In the genomic region with DNA sequence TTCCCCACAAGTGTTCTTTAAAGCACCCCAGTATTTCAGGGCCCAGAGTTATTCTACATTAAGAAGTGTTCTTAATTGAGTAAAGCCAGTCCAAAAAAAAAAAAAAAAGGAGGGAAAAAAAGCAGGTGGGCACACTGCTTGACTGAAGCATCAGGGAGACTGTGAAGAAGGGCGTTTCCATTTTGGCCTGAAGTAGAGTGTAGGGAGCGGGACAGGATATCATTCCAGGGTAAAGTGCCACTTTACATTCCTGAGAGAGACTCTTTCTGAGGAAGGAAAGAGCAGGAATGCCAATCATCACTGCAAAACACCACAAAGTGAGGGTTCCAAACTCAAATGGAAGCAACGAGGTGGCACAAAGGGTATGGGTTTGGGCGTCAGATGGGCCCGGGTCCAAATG, we compare ENCODE assay signal across 2 cellular contexts.
TF ChIP-seq lines count a peak whose summit lies in the region.

No MANE protein-coding gene starts in this region.

TF ChIP-seq in IMR-90, 13 proteins besides CTCF, POLR2A, EP300 and RAD21:
- TF ChIP-seq FOS (IDR thresholded peaks at IDR 0.05; ENCODE audit: low read depth, low read length) (no peak), MXI1 (IDR thresholded peaks at IDR 0.05; ENCODE audit: borderline replicate concordance, low read depth, low read length) (no peak), CHD1 (IDR thresholded peaks at IDR 0.05; ENCODE audit: low read depth, low read length) (no peak), RCOR1 (IDR thresholded peaks at IDR 0.05; ENCODE audit: insufficient replicate concordance, low read length) (no peak), CEBPB (IDR thresholded peaks at IDR 0.05; ENCODE audit: low read depth, low read length) (no peak), SMC3 (IDR thresholded peaks at IDR 0.05; ENCODE audit: low read depth, low read length) (no peak), NFE2L2 (IDR thresholded peaks at IDR 0.05; ENCODE audit: low read depth, low read length) (no peak)
- TF ChIP-seq, protein P1, sequence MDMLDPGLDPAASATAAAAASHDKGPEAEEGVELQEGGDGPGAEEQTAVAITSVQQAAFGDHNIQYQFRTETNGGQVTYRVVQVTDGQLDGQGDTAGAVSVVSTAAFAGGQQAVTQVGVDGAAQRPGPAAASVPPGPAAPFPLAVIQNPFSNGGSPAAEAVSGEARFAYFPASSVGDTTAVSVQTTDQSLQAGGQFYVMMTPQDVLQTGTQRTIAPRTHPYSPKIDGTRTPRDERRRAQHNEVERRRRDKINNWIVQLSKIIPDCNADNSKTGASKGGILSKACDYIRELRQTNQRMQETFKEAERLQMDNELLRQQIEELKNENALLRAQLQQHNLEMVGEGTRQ (IDR thresholded peaks at IDR 0.05; ENCODE audit: low read depth, low read length) = no peak
- TF ChIP-seq, protein P2, sequence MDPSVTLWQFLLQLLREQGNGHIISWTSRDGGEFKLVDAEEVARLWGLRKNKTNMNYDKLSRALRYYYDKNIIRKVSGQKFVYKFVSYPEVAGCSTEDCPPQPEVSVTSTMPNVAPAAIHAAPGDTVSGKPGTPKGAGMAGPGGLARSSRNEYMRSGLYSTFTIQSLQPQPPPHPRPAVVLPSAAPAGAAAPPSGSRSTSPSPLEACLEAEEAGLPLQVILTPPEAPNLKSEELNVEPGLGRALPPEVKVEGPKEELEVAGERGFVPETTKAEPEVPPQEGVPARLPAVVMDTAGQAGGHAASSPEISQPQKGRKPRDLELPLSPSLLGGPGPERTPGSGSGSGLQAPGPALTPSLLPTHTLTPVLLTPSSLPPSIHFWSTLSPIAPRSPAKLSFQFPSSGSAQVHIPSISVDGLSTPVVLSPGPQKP (IDR thresholded peaks at IDR 0.05; ENCODE audit: borderline replicate concordance, low read depth, low read length) = no peak

TF ChIP-seq in H1, 55 proteins besides CTCF, POLR2A, EP300 and RAD21:
- TF ChIP-seq TAF7 (optimal IDR thresholded peaks at IDR 0.05; ENCODE audit: borderline replicate concordance, low read depth, low read length) (no peak), ASH2L (IDR thresholded peaks at IDR 0.05; ENCODE audit: low read length) (no peak), EGR1 (IDR thresholded peaks at IDR 0.05; ENCODE audit: borderline replicate concordance, low read depth, low read length) (no peak), SP2 (IDR thresholded peaks at IDR 0.05; ENCODE audit: low read length) (no peak), RBBP5 (IDR thresholded peaks at IDR 0.05; ENCODE audit: borderline replicate concordance, low read depth, low read length) (no peak), TCF12 (IDR thresholded peaks at IDR 0.05; ENCODE audit: low read depth, low read length) (no peak), PHF8 (conservative IDR thresholded peaks at IDR 0.05; ENCODE audit: low read depth, low read length) (no peak), SAP30 (IDR thresholded peaks at IDR 0.05; ENCODE audit: insufficient read depth, insufficient replicate concordance, low read length) (no peak)
- TF ChIP-seq, protein P3, sequence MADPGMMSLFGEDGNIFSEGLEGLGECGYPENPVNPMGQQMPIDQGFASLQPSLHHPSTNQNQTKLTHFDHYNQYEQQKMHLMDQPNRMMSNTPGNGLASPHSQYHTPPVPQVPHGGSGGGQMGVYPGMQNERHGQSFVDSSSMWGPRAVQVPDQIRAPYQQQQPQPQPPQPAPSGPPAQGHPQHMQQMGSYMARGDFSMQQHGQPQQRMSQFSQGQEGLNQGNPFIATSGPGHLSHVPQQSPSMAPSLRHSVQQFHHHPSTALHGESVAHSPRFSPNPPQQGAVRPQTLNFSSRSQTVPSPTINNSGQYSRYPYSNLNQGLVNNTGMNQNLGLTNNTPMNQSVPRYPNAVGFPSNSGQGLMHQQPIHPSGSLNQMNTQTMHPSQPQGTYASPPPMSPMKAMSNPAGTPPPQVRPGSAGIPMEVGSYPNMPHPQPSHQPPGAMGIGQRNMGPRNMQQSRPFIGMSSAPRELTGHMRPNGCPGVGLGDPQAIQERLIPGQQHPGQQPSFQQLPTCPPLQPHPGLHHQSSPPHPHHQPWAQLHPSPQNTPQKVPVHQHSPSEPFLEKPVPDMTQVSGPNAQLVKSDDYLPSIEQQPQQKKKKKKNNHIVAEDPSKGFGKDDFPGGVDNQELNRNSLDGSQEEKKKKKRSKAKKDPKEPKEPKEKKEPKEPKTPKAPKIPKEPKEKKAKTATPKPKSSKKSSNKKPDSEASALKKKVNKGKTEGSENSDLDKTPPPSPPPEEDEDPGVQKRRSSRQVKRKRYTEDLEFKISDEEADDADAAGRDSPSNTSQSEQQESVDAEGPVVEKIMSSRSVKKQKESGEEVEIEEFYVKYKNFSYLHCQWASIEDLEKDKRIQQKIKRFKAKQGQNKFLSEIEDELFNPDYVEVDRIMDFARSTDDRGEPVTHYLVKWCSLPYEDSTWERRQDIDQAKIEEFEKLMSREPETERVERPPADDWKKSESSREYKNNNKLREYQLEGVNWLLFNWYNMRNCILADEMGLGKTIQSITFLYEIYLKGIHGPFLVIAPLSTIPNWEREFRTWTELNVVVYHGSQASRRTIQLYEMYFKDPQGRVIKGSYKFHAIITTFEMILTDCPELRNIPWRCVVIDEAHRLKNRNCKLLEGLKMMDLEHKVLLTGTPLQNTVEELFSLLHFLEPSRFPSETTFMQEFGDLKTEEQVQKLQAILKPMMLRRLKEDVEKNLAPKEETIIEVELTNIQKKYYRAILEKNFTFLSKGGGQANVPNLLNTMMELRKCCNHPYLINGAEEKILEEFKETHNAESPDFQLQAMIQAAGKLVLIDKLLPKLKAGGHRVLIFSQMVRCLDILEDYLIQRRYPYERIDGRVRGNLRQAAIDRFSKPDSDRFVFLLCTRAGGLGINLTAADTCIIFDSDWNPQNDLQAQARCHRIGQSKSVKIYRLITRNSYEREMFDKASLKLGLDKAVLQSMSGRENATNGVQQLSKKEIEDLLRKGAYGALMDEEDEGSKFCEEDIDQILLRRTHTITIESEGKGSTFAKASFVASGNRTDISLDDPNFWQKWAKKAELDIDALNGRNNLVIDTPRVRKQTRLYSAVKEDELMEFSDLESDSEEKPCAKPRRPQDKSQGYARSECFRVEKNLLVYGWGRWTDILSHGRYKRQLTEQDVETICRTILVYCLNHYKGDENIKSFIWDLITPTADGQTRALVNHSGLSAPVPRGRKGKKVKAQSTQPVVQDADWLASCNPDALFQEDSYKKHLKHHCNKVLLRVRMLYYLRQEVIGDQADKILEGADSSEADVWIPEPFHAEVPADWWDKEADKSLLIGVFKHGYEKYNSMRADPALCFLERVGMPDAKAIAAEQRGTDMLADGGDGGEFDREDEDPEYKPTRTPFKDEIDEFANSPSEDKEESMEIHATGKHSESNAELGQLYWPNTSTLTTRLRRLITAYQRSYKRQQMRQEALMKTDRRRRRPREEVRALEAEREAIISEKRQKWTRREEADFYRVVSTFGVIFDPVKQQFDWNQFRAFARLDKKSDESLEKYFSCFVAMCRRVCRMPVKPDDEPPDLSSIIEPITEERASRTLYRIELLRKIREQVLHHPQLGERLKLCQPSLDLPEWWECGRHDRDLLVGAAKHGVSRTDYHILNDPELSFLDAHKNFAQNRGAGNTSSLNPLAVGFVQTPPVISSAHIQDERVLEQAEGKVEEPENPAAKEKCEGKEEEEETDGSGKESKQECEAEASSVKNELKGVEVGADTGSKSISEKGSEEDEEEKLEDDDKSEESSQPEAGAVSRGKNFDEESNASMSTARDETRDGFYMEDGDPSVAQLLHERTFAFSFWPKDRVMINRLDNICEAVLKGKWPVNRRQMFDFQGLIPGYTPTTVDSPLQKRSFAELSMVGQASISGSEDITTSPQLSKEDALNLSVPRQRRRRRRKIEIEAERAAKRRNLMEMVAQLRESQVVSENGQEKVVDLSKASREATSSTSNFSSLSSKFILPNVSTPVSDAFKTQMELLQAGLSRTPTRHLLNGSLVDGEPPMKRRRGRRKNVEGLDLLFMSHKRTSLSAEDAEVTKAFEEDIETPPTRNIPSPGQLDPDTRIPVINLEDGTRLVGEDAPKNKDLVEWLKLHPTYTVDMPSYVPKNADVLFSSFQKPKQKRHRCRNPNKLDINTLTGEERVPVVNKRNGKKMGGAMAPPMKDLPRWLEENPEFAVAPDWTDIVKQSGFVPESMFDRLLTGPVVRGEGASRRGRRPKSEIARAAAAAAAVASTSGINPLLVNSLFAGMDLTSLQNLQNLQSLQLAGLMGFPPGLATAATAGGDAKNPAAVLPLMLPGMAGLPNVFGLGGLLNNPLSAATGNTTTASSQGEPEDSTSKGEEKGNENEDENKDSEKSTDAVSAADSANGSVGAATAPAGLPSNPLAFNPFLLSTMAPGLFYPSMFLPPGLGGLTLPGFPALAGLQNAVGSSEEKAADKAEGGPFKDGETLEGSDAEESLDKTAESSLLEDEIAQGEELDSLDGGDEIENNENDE (IDR thresholded peaks at IDR 0.05; ENCODE audit: insufficient replicate concordance, low read length) = no peak
